2 cellular contexts compared by ENCODE assay signal in the genomic region with DNA sequence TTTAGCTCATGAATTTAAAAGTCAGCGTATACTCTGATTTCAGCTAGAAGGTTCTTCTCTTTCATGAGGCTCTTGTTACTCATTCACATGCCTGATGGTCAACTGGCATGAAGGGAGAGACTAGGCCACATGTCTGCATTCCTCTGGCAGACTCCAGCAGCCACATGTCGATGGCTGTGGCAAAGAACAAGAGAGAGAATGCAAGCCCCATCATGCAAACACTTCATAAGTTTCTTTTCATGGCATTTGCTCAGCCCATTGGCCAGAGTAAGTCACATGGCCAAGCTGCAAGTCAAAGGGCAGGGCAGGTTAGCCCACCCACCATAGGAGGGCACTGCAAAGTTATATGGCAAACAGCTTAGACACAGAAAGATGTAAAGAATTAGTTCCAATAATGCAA.
TF ChIP-seq lines count a peak whose summit lies in the region.

No MANE protein-coding gene starts in this region.

TF ChIP-seq in HepG2, 621 proteins besides CTCF, POLR2A, EP300 and RAD21 (continued from another document):
- TF ChIP-seq, protein P1, sequence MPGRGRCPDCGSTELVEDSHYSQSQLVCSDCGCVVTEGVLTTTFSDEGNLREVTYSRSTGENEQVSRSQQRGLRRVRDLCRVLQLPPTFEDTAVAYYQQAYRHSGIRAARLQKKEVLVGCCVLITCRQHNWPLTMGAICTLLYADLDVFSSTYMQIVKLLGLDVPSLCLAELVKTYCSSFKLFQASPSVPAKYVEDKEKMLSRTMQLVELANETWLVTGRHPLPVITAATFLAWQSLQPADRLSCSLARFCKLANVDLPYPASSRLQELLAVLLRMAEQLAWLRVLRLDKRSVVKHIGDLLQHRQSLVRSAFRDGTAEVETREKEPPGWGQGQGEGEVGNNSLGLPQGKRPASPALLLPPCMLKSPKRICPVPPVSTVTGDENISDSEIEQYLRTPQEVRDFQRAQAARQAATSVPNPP (CRISPR knock-in tag; IDR thresholded peaks at IDR 0.05) = no peak
- TF ChIP-seq ETV6 (CRISPR knock-in tag; conservative IDR thresholded peaks at IDR 0.05) = no peak
- TF ChIP-seq ZNF850 (CRISPR knock-in tag; conservative IDR thresholded peaks at IDR 0.05) = no peak
- TF ChIP-seq, protein P2, sequence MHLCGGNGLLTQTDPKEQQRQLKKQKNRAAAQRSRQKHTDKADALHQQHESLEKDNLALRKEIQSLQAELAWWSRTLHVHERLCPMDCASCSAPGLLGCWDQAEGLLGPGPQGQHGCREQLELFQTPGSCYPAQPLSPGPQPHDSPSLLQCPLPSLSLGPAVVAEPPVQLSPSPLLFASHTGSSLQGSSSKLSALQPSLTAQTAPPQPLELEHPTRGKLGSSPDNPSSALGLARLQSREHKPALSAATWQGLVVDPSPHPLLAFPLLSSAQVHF (CRISPR knock-in tag; IDR thresholded peaks at IDR 0.05) = no peak
- no peak for TF ChIP-seq SALL1 (CRISPR knock-in tag; IDR thresholded peaks at IDR 0.05)
- TF ChIP-seq NKX3-1 (CRISPR knock-in tag; IDR thresholded peaks at IDR 0.05) = no peak
- TF ChIP-seq NCOA5 (CRISPR knock-in tag; IDR thresholded peaks at IDR 0.05) = no peak
- no peak for TF ChIP-seq ZNF790 (CRISPR knock-in tag; IDR thresholded peaks at IDR 0.05; ENCODE audit: borderline replicate concordance)
- no peak for TF ChIP-seq ZNF567 (CRISPR knock-in tag; IDR thresholded peaks at IDR 0.05; ENCODE audit: borderline replicate concordance)
- TF ChIP-seq, protein P3, sequence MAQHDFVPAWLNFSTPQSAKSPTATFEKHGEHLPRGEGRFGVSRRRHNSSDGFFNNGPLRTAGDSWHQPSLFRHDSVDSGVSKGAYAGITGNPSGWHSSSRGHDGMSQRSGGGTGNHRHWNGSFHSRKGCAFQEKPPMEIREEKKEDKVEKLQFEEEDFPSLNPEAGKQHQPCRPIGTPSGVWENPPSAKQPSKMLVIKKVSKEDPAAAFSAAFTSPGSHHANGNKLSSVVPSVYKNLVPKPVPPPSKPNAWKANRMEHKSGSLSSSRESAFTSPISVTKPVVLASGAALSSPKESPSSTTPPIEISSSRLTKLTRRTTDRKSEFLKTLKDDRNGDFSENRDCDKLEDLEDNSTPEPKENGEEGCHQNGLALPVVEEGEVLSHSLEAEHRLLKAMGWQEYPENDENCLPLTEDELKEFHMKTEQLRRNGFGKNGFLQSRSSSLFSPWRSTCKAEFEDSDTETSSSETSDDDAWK (CRISPR knock-in tag; IDR thresholded peaks at IDR 0.05) = no peak
- no peak for TF ChIP-seq PPARG (CRISPR knock-in tag; conservative IDR thresholded peaks at IDR 0.05)
- TF ChIP-seq, protein P4, sequence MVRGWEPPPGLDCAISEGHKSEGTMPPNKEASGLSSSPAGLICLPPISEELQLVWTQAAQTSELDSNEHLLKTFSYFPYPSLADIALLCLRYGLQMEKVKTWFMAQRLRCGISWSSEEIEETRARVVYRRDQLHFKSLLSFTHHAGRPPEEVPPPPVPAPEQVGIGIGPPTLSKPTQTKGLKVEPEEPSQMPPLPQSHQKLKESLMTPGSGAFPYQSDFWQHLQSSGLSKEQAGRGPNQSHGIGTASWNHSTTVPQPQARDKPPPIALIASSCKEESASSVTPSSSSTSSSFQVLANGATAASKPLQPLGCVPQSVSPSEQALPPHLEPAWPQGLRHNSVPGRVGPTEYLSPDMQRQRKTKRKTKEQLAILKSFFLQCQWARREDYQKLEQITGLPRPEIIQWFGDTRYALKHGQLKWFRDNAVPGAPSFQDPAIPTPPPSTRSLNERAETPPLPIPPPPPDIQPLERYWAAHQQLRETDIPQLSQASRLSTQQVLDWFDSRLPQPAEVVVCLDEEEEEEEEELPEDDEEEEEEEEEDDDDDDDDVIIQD (CRISPR knock-in tag; IDR thresholded peaks at IDR 0.05; ENCODE audit: low read depth) = no peak
- TF ChIP-seq, protein P5, sequence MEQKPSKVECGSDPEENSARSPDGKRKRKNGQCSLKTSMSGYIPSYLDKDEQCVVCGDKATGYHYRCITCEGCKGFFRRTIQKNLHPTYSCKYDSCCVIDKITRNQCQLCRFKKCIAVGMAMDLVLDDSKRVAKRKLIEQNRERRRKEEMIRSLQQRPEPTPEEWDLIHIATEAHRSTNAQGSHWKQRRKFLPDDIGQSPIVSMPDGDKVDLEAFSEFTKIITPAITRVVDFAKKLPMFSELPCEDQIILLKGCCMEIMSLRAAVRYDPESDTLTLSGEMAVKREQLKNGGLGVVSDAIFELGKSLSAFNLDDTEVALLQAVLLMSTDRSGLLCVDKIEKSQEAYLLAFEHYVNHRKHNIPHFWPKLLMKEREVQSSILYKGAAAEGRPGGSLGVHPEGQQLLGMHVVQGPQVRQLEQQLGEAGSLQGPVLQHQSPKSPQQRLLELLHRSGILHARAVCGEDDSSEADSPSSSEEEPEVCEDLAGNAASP (CRISPR knock-in tag; IDR thresholded peaks at IDR 0.05; ENCODE audit: borderline replicate concordance) = no peak

TF ChIP-seq in SK-N-SH treated with all-trans-retinoic acid at 6 μM for 48 hours, 23 proteins besides CTCF, POLR2A, EP300 and RAD21 (continued from another document):
- TF ChIP-seq, protein P6, sequence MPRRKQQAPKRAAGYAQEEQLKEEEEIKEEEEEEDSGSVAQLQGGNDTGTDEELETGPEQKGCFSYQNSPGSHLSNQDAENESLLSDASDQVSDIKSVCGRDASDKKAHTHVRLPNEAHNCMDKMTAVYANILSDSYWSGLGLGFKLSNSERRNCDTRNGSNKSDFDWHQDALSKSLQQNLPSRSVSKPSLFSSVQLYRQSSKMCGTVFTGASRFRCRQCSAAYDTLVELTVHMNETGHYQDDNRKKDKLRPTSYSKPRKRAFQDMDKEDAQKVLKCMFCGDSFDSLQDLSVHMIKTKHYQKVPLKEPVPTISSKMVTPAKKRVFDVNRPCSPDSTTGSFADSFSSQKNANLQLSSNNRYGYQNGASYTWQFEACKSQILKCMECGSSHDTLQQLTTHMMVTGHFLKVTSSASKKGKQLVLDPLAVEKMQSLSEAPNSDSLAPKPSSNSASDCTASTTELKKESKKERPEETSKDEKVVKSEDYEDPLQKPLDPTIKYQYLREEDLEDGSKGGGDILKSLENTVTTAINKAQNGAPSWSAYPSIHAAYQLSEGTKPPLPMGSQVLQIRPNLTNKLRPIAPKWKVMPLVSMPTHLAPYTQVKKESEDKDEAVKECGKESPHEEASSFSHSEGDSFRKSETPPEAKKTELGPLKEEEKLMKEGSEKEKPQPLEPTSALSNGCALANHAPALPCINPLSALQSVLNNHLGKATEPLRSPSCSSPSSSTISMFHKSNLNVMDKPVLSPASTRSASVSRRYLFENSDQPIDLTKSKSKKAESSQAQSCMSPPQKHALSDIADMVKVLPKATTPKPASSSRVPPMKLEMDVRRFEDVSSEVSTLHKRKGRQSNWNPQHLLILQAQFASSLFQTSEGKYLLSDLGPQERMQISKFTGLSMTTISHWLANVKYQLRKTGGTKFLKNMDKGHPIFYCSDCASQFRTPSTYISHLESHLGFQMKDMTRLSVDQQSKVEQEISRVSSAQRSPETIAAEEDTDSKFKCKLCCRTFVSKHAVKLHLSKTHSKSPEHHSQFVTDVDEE (CRISPR knock-in tag; IDR thresholded peaks at IDR 0.05) = no peak
- no peak for TF ChIP-seq ZNF565 (CRISPR knock-in tag; conservative IDR thresholded peaks at IDR 0.05; ENCODE audit: low read depth)
- TF ChIP-seq ZC3H10 (CRISPR knock-in tag; IDR thresholded peaks at IDR 0.05) = no peak
- TF ChIP-seq ZNF8 (CRISPR knock-in tag; IDR thresholded peaks at IDR 0.05) = no peak
- TF ChIP-seq TCF4 (CRISPR knock-in tag; IDR thresholded peaks at IDR 0.05; ENCODE audit: borderline replicate concordance) = no peak
- TF ChIP-seq SNAI2 (CRISPR knock-in tag; IDR thresholded peaks at IDR 0.05) = no peak
- TF ChIP-seq RARB (CRISPR knock-in tag; IDR thresholded peaks at IDR 0.05) = no peak
- TF ChIP-seq ARNTL (CRISPR knock-in tag; IDR thresholded peaks at IDR 0.05; ENCODE audit: borderline replicate concordance, low read depth) = no peak
- TF ChIP-seq, protein P7, sequence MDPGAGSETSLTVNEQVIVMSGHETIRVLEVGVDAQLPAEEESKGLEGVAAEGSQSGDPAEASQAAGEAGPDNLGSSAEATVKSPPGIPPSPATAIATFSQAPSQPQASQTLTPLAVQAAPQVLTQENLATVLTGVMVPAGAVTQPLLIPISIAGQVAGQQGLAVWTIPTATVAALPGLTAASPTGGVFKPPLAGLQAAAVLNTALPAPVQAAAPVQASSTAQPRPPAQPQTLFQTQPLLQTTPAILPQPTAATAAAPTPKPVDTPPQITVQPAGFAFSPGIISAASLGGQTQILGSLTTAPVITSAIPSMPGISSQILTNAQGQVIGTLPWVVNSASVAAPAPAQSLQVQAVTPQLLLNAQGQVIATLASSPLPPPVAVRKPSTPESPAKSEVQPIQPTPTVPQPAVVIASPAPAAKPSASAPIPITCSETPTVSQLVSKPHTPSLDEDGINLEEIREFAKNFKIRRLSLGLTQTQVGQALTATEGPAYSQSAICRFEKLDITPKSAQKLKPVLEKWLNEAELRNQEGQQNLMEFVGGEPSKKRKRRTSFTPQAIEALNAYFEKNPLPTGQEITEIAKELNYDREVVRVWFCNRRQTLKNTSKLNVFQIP (CRISPR knock-in tag; IDR thresholded peaks at IDR 0.05; ENCODE audit: borderline replicate concordance, low read depth) = no peak
- TF ChIP-seq ZNF70 (CRISPR knock-in tag; IDR thresholded peaks at IDR 0.05) = no peak
- TF ChIP-seq BACH2 (CRISPR knock-in tag; IDR thresholded peaks at IDR 0.05; ENCODE audit: borderline replicate concordance) = no peak
- no peak for TF ChIP-seq TOX (CRISPR knock-in tag; IDR thresholded peaks at IDR 0.05; ENCODE audit: borderline replicate concordance)
- no peak for TF ChIP-seq ZFP3 (CRISPR knock-in tag; IDR thresholded peaks at IDR 0.05)
- TF ChIP-seq PPARA (CRISPR knock-in tag; IDR thresholded peaks at IDR 0.05; ENCODE audit: borderline replicate concordance) = no peak
- TF ChIP-seq ZFP30 (CRISPR knock-in tag; IDR thresholded peaks at IDR 0.05) = no peak
- TF ChIP-seq ESRRG (CRISPR knock-in tag; IDR thresholded peaks at IDR 0.05) = no peak
